ENCODE assay signal across 1 cellular context in genomic region chr15:91306155-91306554, GRCh38.
TF ChIP-seq lines count a peak whose summit lies in the region.

No MANE protein-coding gene starts in this region.

TF ChIP-seq in GM23338, 12 proteins besides CTCF, POLR2A, EP300 and RAD21 (continued from another document):
- TF ChIP-seq REST (IDR thresholded peaks at IDR 0.05; ENCODE audit: unreplicated experiment) (no peak), NANOG (IDR thresholded peaks at IDR 0.05; ENCODE audit: borderline replicate concordance) (no peak), ETS1 (IDR thresholded peaks at IDR 0.05) (no peak), EZH2phosphoT487 (IDR thresholded peaks at IDR 0.05; ENCODE audit: unreplicated experiment) (no peak), ZNF462 (CRISPR knock-in tag; IDR thresholded peaks at IDR 0.05) (no peak), JUNB (IDR thresholded peaks at IDR 0.05; ENCODE audit: unreplicated experiment) (no peak), EZH2 (IDR thresholded peaks at IDR 0.05; ENCODE audit: low read depth, unreplicated experiment) (no peak)
